In the genomic region with DNA sequence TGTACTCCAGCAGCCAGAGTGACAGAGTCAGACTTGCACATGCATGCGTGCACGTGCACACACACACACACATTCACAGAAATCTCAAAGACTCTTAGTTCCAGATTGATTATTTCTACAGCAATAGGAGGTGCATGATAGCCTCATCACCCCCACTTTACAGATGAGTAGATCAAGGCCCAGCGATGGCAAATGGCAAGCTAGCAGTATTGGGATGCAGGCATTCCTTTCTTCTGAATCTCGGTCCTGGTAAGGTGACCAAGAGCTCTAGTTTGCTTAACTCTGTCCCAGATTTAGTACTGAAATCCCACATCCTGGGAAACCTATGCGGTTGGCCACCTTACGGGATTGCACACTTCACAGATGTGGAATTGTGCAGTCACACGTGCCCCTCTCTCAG, we compare ENCODE assay signal across 33 cellular contexts. TPM values are rescaled to one million over a fixed set of nuclear protein-coding genes. Genes with fewer than 3 reads are reported as not detected.
"Had no signal": no experiment of that assay in that cellular context is flagged by ENCODE, and none has a peak within 500 bp of the region (broad histone marks: within the 10 kb centered on the region; RNA-seq: fewer than 3 reads in every experiment).

No MANE protein-coding gene starts in this region.

- H3K9me3 ChIP-seq: MG63 had no signal

- H3K36me3 ChIP-seq: MG63 had no signal

- H3K4me3 ChIP-seq: MG63 had no signal

- DNase-seq: Karpas-422, MG63, MM.1S, NCI-H1048, NCI-H1092, NCI-H1092 treated with DMSO at 0.1 percent for 48 hours, NCI-H1105, NCI-H1105 treated with DMSO at 0.1 percent for 48 hours, NCI-H1417 treated with DMSO at 0.1 percent for 48 hours, NCI-H1436, NCI-H1436 treated with DMSO at 0.1 percent for 48 hours, NCI-H146, NCI-H1694, NCI-H187, NCI-H187 treated with DMSO at 0.1 percent for 48 hours, NCI-H1930, NCI-H2029, NCI-H2029 treated with DMSO at 0.1 percent for 48 hours, NCI-H2081, NCI-H2081 treated with DMSO at 0.1 percent for 48 hours, NCI-H2107, NCI-H2171, NCI-H2171 treated with DMSO at 0.1 percent for 48 hours, NCI-H2227 treated with DMSO at 0.1 percent for 48 hours, NCI-H226, NCI-H345, NCI-H510A, NCI-H510A treated with DMSO at 0.1 percent for 48 hours, NCI-H524 treated with DMSO at 0.1 percent for 48 hours had no signal

RNA-seq across cellular contexts. Expression of gene ITGAM, which starts 38.6 kb away (rescaled TPM):
- total RNA-seq: M059J, MCF 10A, NCI-H460 had no signal

RNA-seq across cellular contexts. Expression of gene ITGAX, which starts 56.6 kb away (rescaled TPM):
- total RNA-seq: LHCN-M2, NCI-H460 had no signal
